ENCODE assay signal across 2 cellular contexts in genomic region chr2:231627384-231628156, GRCh38.
A peak's percentile ranks its signal among the peaks of the same experiment; 100 is the strongest.
TF ChIP-seq lines count a peak whose summit lies in the region.

No MANE protein-coding gene starts in this region.

TF ChIP-seq in HepG2, 621 proteins besides CTCF, POLR2A, EP300 and RAD21:
- no peak for TF ChIP-seq ARNT2 (CRISPR knock-in tag; IDR thresholded peaks at IDR 0.05; ENCODE audit: low read depth)
- TF ChIP-seq ZNF230 (CRISPR knock-in tag; IDR thresholded peaks at IDR 0.05): no peak
- TF ChIP-seq ZNF333 (CRISPR knock-in tag; IDR thresholded peaks at IDR 0.05; ENCODE audit: borderline replicate concordance): no peak
- no peak for TF ChIP-seq CCAR2 (optimal IDR thresholded peaks at IDR 0.05; ENCODE audit: low read depth, low read length)
- TF ChIP-seq RBAK (CRISPR knock-in tag; IDR thresholded peaks at IDR 0.05): no peak
- no peak for TF ChIP-seq ZNF790 (CRISPR knock-in tag; IDR thresholded peaks at IDR 0.05; ENCODE audit: borderline replicate concordance)
- TF ChIP-seq, protein P1, sequence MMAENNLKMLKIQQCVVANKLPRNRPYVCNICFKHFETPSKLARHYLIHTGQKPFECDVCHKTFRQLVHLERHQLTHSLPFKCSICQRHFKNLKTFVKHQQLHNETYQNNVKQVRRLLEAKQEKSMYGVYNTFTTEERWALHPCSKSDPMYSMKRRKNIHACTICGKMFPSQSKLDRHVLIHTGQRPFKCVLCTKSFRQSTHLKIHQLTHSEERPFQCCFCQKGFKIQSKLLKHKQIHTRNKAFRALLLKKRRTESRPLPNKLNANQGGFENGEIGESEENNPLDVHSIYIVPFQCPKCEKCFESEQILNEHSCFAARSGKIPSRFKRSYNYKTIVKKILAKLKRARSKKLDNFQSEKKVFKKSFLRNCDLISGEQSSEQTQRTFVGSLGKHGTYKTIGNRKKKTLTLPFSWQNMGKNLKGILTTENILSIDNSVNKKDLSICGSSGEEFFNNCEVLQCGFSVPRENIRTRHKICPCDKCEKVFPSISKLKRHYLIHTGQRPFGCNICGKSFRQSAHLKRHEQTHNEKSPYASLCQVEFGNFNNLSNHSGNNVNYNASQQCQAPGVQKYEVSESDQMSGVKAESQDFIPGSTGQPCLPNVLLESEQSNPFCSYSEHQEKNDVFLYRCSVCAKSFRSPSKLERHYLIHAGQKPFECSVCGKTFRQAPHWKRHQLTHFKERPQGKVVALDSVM (CRISPR knock-in tag; IDR thresholded peaks at IDR 0.05): peak; percentile 46; the same call in 1 of the 2 replicates
- TF ChIP-seq ZNF44 (CRISPR knock-in tag; IDR thresholded peaks at IDR 0.05): no peak
- TF ChIP-seq ZSCAN22 (CRISPR knock-in tag; IDR thresholded peaks at IDR 0.05): no peak
- TF ChIP-seq ZNF121 (CRISPR knock-in tag; IDR thresholded peaks at IDR 0.05): peak; percentile 65; the same call in 1 of the 2 replicates
- no peak for TF ChIP-seq ZNF512B (CRISPR knock-in tag; IDR thresholded peaks at IDR 0.05; ENCODE audit: borderline replicate concordance)
- no peak for TF ChIP-seq FOXP1 (IDR thresholded peaks at IDR 0.05)
- TF ChIP-seq FOXP1 (CRISPR knock-in tag; IDR thresholded peaks at IDR 0.05): no peak
- peak; percentile 15 for TF ChIP-seq TEAD3 (CRISPR knock-in tag; optimal IDR thresholded peaks at IDR 0.05; ENCODE audit: borderline replicate concordance)
- TF ChIP-seq KDM5B (CRISPR knock-in tag; IDR thresholded peaks at IDR 0.05; ENCODE audit: borderline replicate concordance): peak; percentile 35; the same call in 1 of the 2 replicates
- TF ChIP-seq, protein P2, sequence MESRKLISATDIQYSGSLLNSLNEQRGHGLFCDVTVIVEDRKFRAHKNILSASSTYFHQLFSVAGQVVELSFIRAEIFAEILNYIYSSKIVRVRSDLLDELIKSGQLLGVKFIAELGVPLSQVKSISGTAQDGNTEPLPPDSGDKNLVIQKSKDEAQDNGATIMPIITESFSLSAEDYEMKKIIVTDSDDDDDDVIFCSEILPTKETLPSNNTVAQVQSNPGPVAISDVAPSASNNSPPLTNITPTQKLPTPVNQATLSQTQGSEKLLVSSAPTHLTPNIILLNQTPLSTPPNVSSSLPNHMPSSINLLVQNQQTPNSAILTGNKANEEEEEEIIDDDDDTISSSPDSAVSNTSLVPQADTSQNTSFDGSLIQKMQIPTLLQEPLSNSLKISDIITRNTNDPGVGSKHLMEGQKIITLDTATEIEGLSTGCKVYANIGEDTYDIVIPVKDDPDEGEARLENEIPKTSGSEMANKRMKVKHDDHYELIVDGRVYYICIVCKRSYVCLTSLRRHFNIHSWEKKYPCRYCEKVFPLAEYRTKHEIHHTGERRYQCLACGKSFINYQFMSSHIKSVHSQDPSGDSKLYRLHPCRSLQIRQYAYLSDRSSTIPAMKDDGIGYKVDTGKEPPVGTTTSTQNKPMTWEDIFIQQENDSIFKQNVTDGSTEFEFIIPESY (CRISPR knock-in tag; IDR thresholded peaks at IDR 0.05): peak; percentile 74
TF ChIP-seq in HepG2: peak in this region for 5.

TF ChIP-seq in endothelial cell of umbilical vein, 7 proteins besides CTCF, POLR2A, EP300 and RAD21:
- TF ChIP-seq EZH2 (IDR thresholded peaks at IDR 0.05; ENCODE audit: borderline replicate concordance, low read depth, low read length, severe bottlenecking) (no peak), POLR2AphosphoS5 (IDR thresholded peaks at IDR 0.05; ENCODE audit: insufficient read depth, low read depth, low read length) (no peak), GATA2 (IDR thresholded peaks at IDR 0.05; ENCODE audit: insufficient read depth, insufficient read length, low read depth, low read length) (no peak), FOS (IDR thresholded peaks at IDR 0.05; ENCODE audit: borderline replicate concordance, insufficient read depth, low read length) (no peak), MAX (IDR thresholded peaks at IDR 0.05; ENCODE audit: insufficient read depth, insufficient read length) (no peak), MYC (IDR thresholded peaks at IDR 0.05; ENCODE audit: low read depth, low read length) (no peak), JUN (IDR thresholded peaks at IDR 0.05; ENCODE audit: borderline replicate concordance, insufficient read depth, insufficient read length, low read depth) (no peak)
